35 cellular contexts compared by ENCODE assay signal in genomic region chr3:69405067-69405466, GRCh38. TPM values are rescaled to one million over a fixed set of nuclear protein-coding genes. Genes with fewer than 3 reads are reported as not detected.
A peak's percentile ranks its signal among the peaks of the same experiment; 100 is the strongest.
DNase-seq lines count a peak whose midpoint lies in the region; ATAC-seq, FAIRE-seq and TF ChIP-seq lines count a peak whose summit lies in the region.
"Had no signal": no experiment of that assay in that cellular context is flagged by ENCODE, and none has a peak within 500 bp of the region (broad histone marks: within the 10 kb centered on the region; RNA-seq: fewer than 3 reads in every experiment).

No MANE protein-coding gene starts in this region.

- FAIRE-seq in HepG2 (lab: Jason Lieb, UNC) = no peak
- FAIRE-seq in astrocyte (lab: Jason Lieb, UNC) = peak; percentile 73
- FAIRE-seq in K562 (lab: Jason Lieb, UNC) = no peak
- FAIRE-seq: A204.1, A549, D721Med had no signal

- CTCF ChIA-PET in HepG2 (lab: Yijun Ruan, JAX; ENCODE audit: low intra/inter-chr PET ratio, low total read pairs) (no interaction called here), K562 (lab: Yijun Ruan, JAX; ENCODE audit: low intra/inter-chr PET ratio) (no interaction called here)

- TF ChIP-seq RAD21 in HepG2 (CRISPR knock-in tag; IDR thresholded peaks at IDR 0.05) = no peak
- TF ChIP-seq RAD21 in K562 (CRISPR knock-in tag; conservative IDR thresholded peaks at IDR 0.05 in 1 of 2, IDR thresholded peaks at IDR 0.05 in 1 of 2) = no peak

- intact Hi-C loops in HepG2 (cut with micrococcal nuclease; ENCODE audit: unreplicated experiment) = no loop called here
- intact Hi-C loops in right lobe of liver (cut with DNase I) = loop anchor here in 1 of 2 donors (10.0 kb wide), 1 partner anchor 90 kb away; no protein-coding TSS in a partner anchor
- intact Hi-C loops in K562 (cut with micrococcal nuclease) = no loop called here

- TF ChIP-seq EP300 in HepG2 (IDR thresholded peaks at IDR 0.05; ENCODE audit: low read depth in 2 of 2, low read length in 2 of 2) (no peak), HepG2 (CRISPR knock-in tag; IDR thresholded peaks at IDR 0.05; ENCODE audit: borderline replicate concordance) (no peak), K562 (IDR thresholded peaks at IDR 0.05; ENCODE audit: low read length) (no peak)

- TF ChIP-seq POLR2A in HepG2 (IDR thresholded peaks at IDR 0.05; ENCODE audit: insufficient read depth in 1 of 2, low read depth in 2 of 2, low read length in 2 of 2) = no peak
- no peak for TF ChIP-seq POLR2A in right lobe of liver (IDR thresholded peaks at IDR 0.05)
- TF ChIP-seq POLR2A in K562 (conservative IDR thresholded peaks at IDR 0.05) = no peak

- in situ Hi-C loops in HepG2 (cut with HindIII; ENCODE audit: extremely low pct_ligation_motif_present, low pct_unique_long_range_greater_than_20kb) = loop anchor here (25.0 kb wide), 1 partner anchor 243 kb away; no protein-coding TSS in a partner anchor
- in situ Hi-C loops in K562 (cut with MboI) = no loop called here

- POLR2A ChIA-PET in HepG2 (lab: Yijun Ruan, JAX) = no interaction called here
- POLR2A ChIA-PET in K562 (lab: Yijun Ruan, JAX) = no interaction called here

- H3K4me2 ChIP-seq in HepG2 (ENCODE audit: low read depth, low read length) (no peak overlapping the region), astrocyte (ENCODE audit: low read length) (no peak overlapping the region), K562 (ENCODE audit: insufficient read depth, low read length) (no peak overlapping the region)
- H3K4me2 ChIP-seq: A549; BLaER1; BLaER1 treated with 17β-estradiol and CSF1 and Interleukin-3, amounts not matched to agents 10 nM and 100 nM had no signal

- H3K4me1 Mint-ChIP-seq in astrocyte (ENCODE audit: low read depth, unreplicated experiment) = no peaks in the 10 kb centered on the region

- H3K36me3 Mint-ChIP-seq in astrocyte (ENCODE audit: low read depth, unreplicated experiment) = peaks cover 4% of the 10 kb centered on the region
- H3K36me3 Mint-ChIP-seq: CD4-positive, alpha-beta memory T cell; CD4-positive, CD25-positive, alpha-beta regulatory T cell; CD8-positive, alpha-beta memory T cell; CD8-positive, alpha-beta T cell had no signal

- peaks cover 3% of the 10 kb centered on the region for H3K9me3 Mint-ChIP-seq in astrocyte (ENCODE audit: unreplicated experiment)
- H3K9me3 Mint-ChIP-seq: CD4-positive, alpha-beta T cell had no signal

- H3K4me3 ChIP-seq in HepG2 (replicated peaks in 1 of 3; ENCODE audit: insufficient read depth in 1 of 3, low read depth in 2 of 3, low read length in 3 of 3) = no peak overlapping the region
- no peak overlapping the region for H3K4me3 ChIP-seq in right lobe of liver
- no peak overlapping the region for H3K4me3 ChIP-seq in astrocyte (ENCODE audit: insufficient read depth, low read depth, low read length)
- no peak overlapping the region for H3K4me3 ChIP-seq in K562
- H3K4me3 ChIP-seq: A549; BLaER1; BLaER1 treated with 17β-estradiol and CSF1 and Interleukin-3, amounts not matched to agents 10 nM and 100 nM had no signal

- TF ChIP-seq CTCF in HepG2 (CRISPR knock-in tag; IDR thresholded peaks at IDR 0.05) (no peak), right lobe of liver (IDR thresholded peaks at IDR 0.05) (no peak), astrocyte (IDR thresholded peaks at IDR 0.05; ENCODE audit: insufficient read depth, low read depth, low read length) (no peak), K562 (IDR thresholded peaks at IDR 0.05 in 2 of 3, conservative IDR thresholded peaks at IDR 0.05 in 1 of 3; ENCODE audit: insufficient read depth in 2 of 3, low read depth in 1 of 3, low read length in 3 of 3) (no peak)

- ATAC-seq in HepG2 (no peak), right lobe of liver (no peak), K562 (no peak)
- ATAC-seq: A549; CD8-positive, alpha-beta T cell had no signal

- H3K36me3 ChIP-seq in HepG2 (replicated peaks in 1 of 2; ENCODE audit: control insufficient read depth in 1 of 2, insufficient read depth in 2 of 2, low read length in 2 of 2) (no peaks in the 10 kb centered on the region), right lobe of liver (no peaks in the 10 kb centered on the region), astrocyte (ENCODE audit: insufficient read depth, low read length) (no peaks in the 10 kb centered on the region), K562 (ENCODE audit: control insufficient read depth, insufficient read depth, low read length) (no peaks in the 10 kb centered on the region)

- H3K4me3 Mint-ChIP-seq in astrocyte (ENCODE audit: unreplicated experiment) = no peak overlapping the region
- H3K4me3 Mint-ChIP-seq: B cell; CD14-positive monocyte; CD4-positive, alpha-beta memory T cell; CD4-positive, alpha-beta T cell; CD4-positive, CD25-positive, alpha-beta regulatory T cell; CD8-positive, alpha-beta memory T cell; CD8-positive, alpha-beta T cell had no signal

- BruUV-seq in HepG2 (replicated peaks; lab: Mats Ljungman, UMichigan) (no TSS peak), K562 (replicated peaks; lab: Mats Ljungman, UMichigan) (no TSS peak)

- WGBS in HepG2 (ENCODE audit: low lambda C conversion rate) = 20% methylated on average over 3 of the region's 3 CpGs
- WGBS in right lobe of liver (ENCODE audit: insufficient coverage, low coverage, low lambda C conversion rate, missing lambda C conversion rate) = 67% methylated on average over 2 of the region's 3 CpGs
- 0% methylated on average over 2 of the region's 3 CpGs for WGBS in K562 (ENCODE audit: insufficient coverage, low coverage, missing lambda C conversion rate)

- H3K27me3 Mint-ChIP-seq in astrocyte (ENCODE audit: low read depth, unreplicated experiment) = peaks cover 2% of the 10 kb centered on the region
- H3K27me3 Mint-ChIP-seq: CD4-positive, alpha-beta T cell had no signal

- H3K27me3 ChIP-seq in HepG2 (ENCODE audit: control insufficient read depth in 1 of 2, insufficient read depth in 2 of 2, low read length in 2 of 2) (no peaks in the 10 kb centered on the region), right lobe of liver (no peaks in the 10 kb centered on the region), astrocyte (ENCODE audit: insufficient read depth, low read length) (no peaks in the 10 kb centered on the region), K562 (ENCODE audit: control insufficient read depth in 2 of 2, insufficient read depth in 2 of 2, low read length in 2 of 2) (no peaks in the 10 kb centered on the region)
- H3K27me3 ChIP-seq: BE2C; BLaER1; BLaER1 treated with 17β-estradiol and CSF1 and Interleukin-3, amounts not matched to agents 10 nM and 100 nM had no signal

- H3K79me2 ChIP-seq in HepG2 (ENCODE audit: insufficient read depth, low read length) = no peaks in the 10 kb centered on the region
- no peaks in the 10 kb centered on the region for H3K79me2 ChIP-seq in astrocyte (ENCODE audit: insufficient read depth, low read length)
- H3K79me2 ChIP-seq in K562 (ENCODE audit: control insufficient read depth, insufficient read depth, low read length) = no peaks in the 10 kb centered on the region

- DNase-seq in HepG2 (ENCODE audit: low spot score) = no peak
- no peak for DNase-seq in right lobe of liver
- no peak for DNase-seq in astrocyte (ENCODE audit: low read depth)
- DNase-seq in K562 (ENCODE audit: extremely low read depth in 1 of 4, low spot score in 3 of 4) = no peak
- DNase-seq in A172 (ENCODE audit: low spot score) = no peak
- no peak for DNase-seq in NCI-H1694 (lab: John Stamatoyannopoulos, UW)
- DNase-seq: 8988T; ACHN; AML-193; BE2C; C1 segment of cervical spinal cord; Caco-2; Calu3; CD4-positive, alpha-beta memory T cell; CD4-positive, alpha-beta T cell; CD4-positive, CD25-positive, alpha-beta regulatory T cell; CD8-positive, alpha-beta memory T cell; CD8-positive, alpha-beta T cell; COR-L47; DMS 273 treated with DMSO at 0.1 percent for 48 hours; DMS153; DMS53; DMS79; DMS79 treated with DMSO at 0.1 percent for 48 hours; DND-41; EL had no signal

- H3K9me3 ChIP-seq in HepG2 (ENCODE audit: low read length) (peaks cover 11% of the 10 kb centered on the region), right lobe of liver (no peaks in the 10 kb centered on the region), astrocyte (ENCODE audit: insufficient read depth, low read depth, low read length) (no peaks in the 10 kb centered on the region), K562 (replicated peaks; ENCODE audit: control insufficient read depth, insufficient read depth, low read depth, low read length) (no peaks in the 10 kb centered on the region)
- H3K9me3 ChIP-seq: A549 had no signal

- H3K4me1 ChIP-seq in HepG2 (ENCODE audit: insufficient read depth, low read length) = no peaks in the 10 kb centered on the region
- H3K4me1 ChIP-seq in right lobe of liver = peaks cover 0 to 5% (median 0%) of the 10 kb centered on the region in 4 donors
- no peaks in the 10 kb centered on the region for H3K4me1 ChIP-seq in astrocyte (ENCODE audit: insufficient read depth, low read length)
- no peaks in the 10 kb centered on the region for H3K4me1 ChIP-seq in K562 (replicated peaks in 1 of 2; ENCODE audit: control insufficient read depth in 2 of 2, insufficient read depth in 2 of 2, low read length in 2 of 2)
- H3K4me1 ChIP-seq: A549, BE2C had no signal

- H3K27ac Mint-ChIP-seq in astrocyte (ENCODE audit: unreplicated experiment) = no peak overlapping the region
- H3K27ac Mint-ChIP-seq: B cell; CD14-positive monocyte; CD4-positive, alpha-beta memory T cell; CD4-positive, alpha-beta T cell; CD8-positive, alpha-beta memory T cell; CD8-positive, alpha-beta T cell had no signal

- H3K9ac ChIP-seq in HepG2 (ENCODE audit: insufficient read depth, low read depth, low read length) (no peak overlapping the region), astrocyte (ENCODE audit: low read length) (no peak overlapping the region), K562 (ENCODE audit: insufficient read depth in 1 of 2, low read depth in 2 of 2, low read length in 2 of 2) (no peak overlapping the region)
- H3K9ac ChIP-seq: BLaER1; BLaER1 treated with 17β-estradiol and CSF1 and Interleukin-3, amounts not matched to agents 10 nM and 100 nM had no signal

- no peaks in the 10 kb centered on the region for H3K9me1 ChIP-seq in K562 (ENCODE audit: control insufficient read depth, insufficient read depth, low read length)

- H4K20me1 ChIP-seq in HepG2 (ENCODE audit: insufficient read depth, low read length) (no peaks in the 10 kb centered on the region), astrocyte (ENCODE audit: insufficient read depth, low read length) (no peaks in the 10 kb centered on the region), K562 (replicated peaks; ENCODE audit: control insufficient read depth, insufficient read depth, low read length) (no peaks in the 10 kb centered on the region)
- H4K20me1 ChIP-seq: BLaER1; BLaER1 treated with 17β-estradiol and CSF1 and Interleukin-3, amounts not matched to agents 10 nM and 100 nM had no signal

- H3K27ac ChIP-seq in HepG2 (ENCODE audit: extremely low read length, insufficient read depth, low read length) (no peak overlapping the region), right lobe of liver (no peak overlapping the region), astrocyte (ENCODE audit: low read depth, low read length) (no peak overlapping the region), K562 (ENCODE audit: extremely low read depth, low read depth, low read length) (no peak overlapping the region)
- H3K27ac ChIP-seq: 22Rv1; A549; BLaER1; BLaER1 treated with 17β-estradiol and CSF1 and Interleukin-3, amounts not matched to agents 10 nM and 100 nM; C4-2B had no signal

- H2AFZ ChIP-seq in HepG2 (ENCODE audit: low read length) = no peak overlapping the region
- no peak overlapping the region for H2AFZ ChIP-seq in astrocyte (ENCODE audit: low read depth, low read length)
- no peak overlapping the region for H2AFZ ChIP-seq in K562 (ENCODE audit: low read depth, low read length)

RNA-seq across cellular contexts. Expression of gene FRMD4B, which starts 19.2 kb away (rescaled TPM):
- total RNA-seq in HepG2 (2016; rRNA removed; fragmentation: Illumina TruSeq; extraction: Trizol) (3.3 and 4.4 TPM in 2 replicates), right lobe of liver (10 to 100 TPM in 5 of 6 experiments, 1 to 10 TPM in 1; 9.2 to 21.0 (median 12.3) TPM), astrocyte (9.2 and 9.9 TPM in 2 replicates), K562 (2014; rRNA removed) (0.05 and 0.12 TPM in 2 replicates), K562 (2014; rRNA removed; fragmentation: Illumina TruSeq; extraction: Trizol) (0.03 TPM in 1 of 2 replicates, not detected in the other), K562 (2015; rRNA removed; fragmentation: Illumina TruSeq; extraction: Trizol) (0.04 TPM in 2 replicates), K562 (2021) (0.09 and 0.25 TPM in 2 replicates)
- total RNA-seq in HepG2 (2016; cell fraction: cytosol; rRNA removed; fragmentation: Illumina TruSeq; extraction: Trizol; ENCODE audit: low read depth) = 0.09 and 0.40 TPM in 2 replicates
- total RNA-seq in HepG2 (2016; cell fraction: insoluble cytoplasmic fraction; rRNA removed; fragmentation: Illumina TruSeq; extraction: Trizol) = 2.1 and 3.5 TPM in 2 replicates
- total RNA-seq in HepG2 (2016; cell fraction: membrane; rRNA removed; fragmentation: Illumina TruSeq; extraction: Trizol) = 0.93 and 1.0 TPM in 2 replicates
- 3.7 and 5.7 TPM in 2 replicates for total RNA-seq in HepG2 (2016; cell fraction: nucleus; rRNA removed; fragmentation: Illumina TruSeq; extraction: Trizol)
- polyA plus RNA-seq in HepG2 (2011; rRNA removed) (2.4 and 3.0 TPM in 2 replicates), K562 (2011; rRNA removed) (not detected in 2 replicates), K562 (2014; fragmentation: Illumina TruSeq; extraction: Trizol) (0.03 TPM in 2 replicates), K562 (2014; fragmentation: Nextera tagmentation; extraction: Ambion mirVana) (under 1 TPM in 1 of 2 experiments, not detected in 1; 0.04 TPM), K562 (2014; rRNA removed) (0.03 and 0.30 TPM in 2 replicates)
- polyA plus RNA-seq in HepG2 (2011; cell fraction: cytosol; rRNA removed) = 2.7 and 2.9 TPM in 2 replicates
- 3.7 and 4.1 TPM in 2 replicates for polyA plus RNA-seq in HepG2 (2011; cell fraction: nucleus; rRNA removed)
- 1.4 and 1.6 TPM in 2 replicates for polyA plus RNA-seq in HepG2 (2012)
- 0.03 and 0.06 TPM in 2 replicates for polyA plus RNA-seq in HepG2 (2016; cell fraction: cytosol; fragmentation: Illumina TruSeq; extraction: Trizol; ENCODE audit: low read depth)
- 1.5 and 2.2 TPM in 2 replicates for polyA plus RNA-seq in HepG2 (2016; cell fraction: insoluble cytoplasmic fraction; fragmentation: Illumina TruSeq; extraction: Trizol; ENCODE audit: low read depth)
- polyA plus RNA-seq in HepG2 (2016; cell fraction: membrane; fragmentation: Illumina TruSeq; extraction: Trizol; ENCODE audit: low read depth) = 0.22 and 0.40 TPM in 2 replicates
- polyA plus RNA-seq in HepG2 (2016; cell fraction: nucleus; fragmentation: Illumina TruSeq; extraction: Trizol; ENCODE audit: insufficient read depth, low read depth) = 1.4 and 2.1 TPM in 2 replicates
- 4.1 and 6.9 TPM in 2 replicates for polyA minus RNA-seq in HepG2 (2011; rRNA and poly(A)+ RNA removed; ENCODE audit: low replicate concordance)
- polyA minus RNA-seq in HepG2 (2011; cell fraction: cytosol; rRNA and poly(A)+ RNA removed) = 1.5 and 1.6 TPM in 2 replicates
- polyA minus RNA-seq in HepG2 (2011; cell fraction: nucleus; rRNA and poly(A)+ RNA removed) = 21.3 and 23.2 TPM in 2 replicates
- total RNA-seq in K562 (2011; cell fraction: chromatin; rRNA removed; ENCODE audit: low replicate concordance) = not detected in 2 replicates
- total RNA-seq in K562 (2011; cell fraction: nucleolus; rRNA removed) = not detected in 2 replicates
- total RNA-seq in K562 (2011; cell fraction: nucleoplasm; rRNA removed) = 0.53 TPM in 1 of 2 replicates, not detected in the other
- polyA plus RNA-seq in K562 (2011; cell fraction: cytosol; rRNA removed) = 0.01 TPM in 1 of 2 replicates, not detected in the other
- polyA plus RNA-seq in K562 (2011; cell fraction: nucleus; rRNA removed) = not detected in 2 replicates
- polyA plus RNA-seq in K562 (2012) = 0.08 and 0.28 TPM in 2 replicates
- not detected in 2 replicates for polyA minus RNA-seq in K562 (2011; rRNA and poly(A)+ RNA removed)
- polyA minus RNA-seq in K562 (2011; cell fraction: cytosol; rRNA and poly(A)+ RNA removed) = not detected in 2 replicates
- polyA minus RNA-seq in K562 (2011; cell fraction: nucleus; rRNA and poly(A)+ RNA removed) = not detected in 2 replicates
- total RNA-seq in A172 (2014; rRNA removed; shearing (Covaris generic)) = 1.2 and 1.6 TPM in 2 replicates

Comparison
In these comparisons a context has a peak if more than half of its experiments do, and no peak if none do; other contexts are left out.
1. Of the 241 proteins assayed by ChIP-seq in both HepG2 and K562: peak only in HepG2: none; only in K562: none; in both: ZFP1; in neither: 240.